In the genomic region with DNA sequence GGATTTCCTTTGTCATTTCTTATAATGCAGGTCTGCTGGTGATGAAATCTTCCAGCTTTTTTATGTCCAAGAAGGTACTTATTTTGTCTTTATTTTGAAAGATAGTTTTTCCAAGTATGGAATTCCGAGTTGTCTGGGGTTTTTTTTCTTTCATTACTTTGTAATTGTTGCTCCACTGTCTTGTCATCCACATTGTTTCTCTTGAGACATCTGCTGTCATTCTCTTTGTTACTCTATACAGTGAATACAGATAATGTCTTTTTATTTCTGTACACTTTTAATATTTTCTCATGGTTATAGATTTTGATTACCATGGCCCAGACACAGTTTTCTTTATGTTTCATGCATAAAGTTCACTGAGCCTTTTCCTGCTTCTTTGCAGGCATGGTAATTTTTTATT, we compare ENCODE assay signal across 10 cellular contexts.
"Had no signal": no experiment of that assay in that cellular context is flagged by ENCODE, and none has a peak within 500 bp of the region (broad histone marks: within the 10 kb centered on the region; RNA-seq: fewer than 3 reads in every experiment).

No MANE protein-coding gene starts in this region.

- H3K27ac ChIP-seq: HL-60 had no signal

- H3K4me3 Mint-ChIP-seq: GM23338, H9, HFFc6 had no signal

- DNase-seq: HCEC 1CT, HFFc6, IMR-90, KG1 had no signal

- H3K4me3 ChIP-seq: GM23338, K562 had no signal

- H3K4me2 ChIP-seq: GM23338 had no signal

- FAIRE-seq: H1, H54, K562 had no signal

- ATAC-seq: GM23338, K562 had no signal

- H3K27ac Mint-ChIP-seq: GM23338, H9, HFFc6 had no signal

- H2AFZ ChIP-seq: GM23338 had no signal
